Comparison of ENCODE assay signal across 8 cellular contexts in genomic region chr10:43408331-43408709, GRCh38. TPM values are rescaled to one million over a fixed set of nuclear protein-coding genes. Genes with fewer than 3 reads are reported as not detected.
A peak's percentile ranks its signal among the peaks of the same experiment; 100 is the strongest.
DNase-seq lines count a peak whose midpoint lies in the region; ATAC-seq and TF ChIP-seq lines count a peak whose summit lies in the region.

No MANE protein-coding gene starts in this region.

- ATAC-seq in HG02840 (IDR thresholded peaks at IDR 0.05; ENCODE audit: low FRiP score, unreplicated experiment) (peak; percentile 0), memory B cell (ENCODE audit: low read depth) (peak; percentile 0)
- ATAC-seq in activated CD4-positive, CD25-positive, alpha-beta regulatory T cell treated with anti-CD3 and anti-CD28 coated beads, Interleukin-2, amount 50 U/mL, for 24 hours = no peak

- peak overlapping the region; percentile 77 for H3K4me3 ChIP-seq in astrocyte of the cerebellum (ENCODE audit: low read depth, low read length)

- DNase-seq in CD1c-positive myeloid dendritic cell (ENCODE audit: extremely low spot score) = peak; percentile 18
- no peak for DNase-seq in astrocyte of the cerebellum (ENCODE audit: low read depth)
- no peak for DNase-seq in memory B cell (ENCODE audit: low spot score in 2 of 2)
- DNase-seq in G401 (ENCODE audit: low spot score) = no peak
- DNase-seq in NCI-H1048 (lab: John Stamatoyannopoulos, UW) = no peak
- DNase-seq in DMS53 (lab: John Stamatoyannopoulos, UW) = no peak

- H3K27ac Mint-ChIP-seq in memory B cell = peak overlapping the region; percentile 100

- H3K9me3 Mint-ChIP-seq in memory B cell = no peaks in the 10 kb centered on the region

- peaks cover 3% of the 10 kb centered on the region for H3K36me3 Mint-ChIP-seq in memory B cell

- H3K4me3 Mint-ChIP-seq in memory B cell = peak overlapping the region; percentile 98

- peaks cover 27% of the 10 kb centered on the region for H3K4me1 Mint-ChIP-seq in memory B cell

- no peak for TF ChIP-seq CTCF in astrocyte of the cerebellum (IDR thresholded peaks at IDR 0.05; ENCODE audit: low read depth, low read length, missing control alignments)

- in situ Hi-C loops in astrocyte of the cerebellum (cut with HindIII; ENCODE audit: low sequenced_read_pairs) (no loop called here), G401 (cut with HindIII; ENCODE audit: low sequenced_read_pairs) (no loop called here)

- H3K27me3 Mint-ChIP-seq in memory B cell = no peaks in the 10 kb centered on the region

RNA-seq across cellular contexts. Expression of gene HNRNPF, which starts 0.7 kb away (rescaled TPM):
- total RNA-seq in G401 (2014; rRNA removed; shearing (Covaris generic)) = 344 and 404 TPM in 2 replicates

RNA-seq across cellular contexts. Expression of gene ZNF487, which starts 28.6 kb away (rescaled TPM):
- 6.7 and 10.5 TPM in 2 replicates for total RNA-seq in G401 (2014; rRNA removed; shearing (Covaris generic))

RNA-seq across cellular contexts. Expression of gene FXYD4, which starts 36.9 kb away (rescaled TPM):
- not detected in 2 replicates for total RNA-seq in G401 (2014; rRNA removed; shearing (Covaris generic))

Comparison
In these comparisons a context has a peak if more than half of its experiments do, and no peak if none do; other contexts are left out.
1. ATAC-seq: peak in HG02840 (single experiment) and memory B cell (single experiment); none in activated CD4-positive, CD25-positive, alpha-beta regulatory T cell treated with anti-CD3 and anti-CD28 coated beads, Interleukin-2, amount 50 U/mL, for 24 hours (0 of 2).